8 cellular contexts compared by ENCODE assay signal in genomic region chr16:67833035-67833417, GRCh38. TPM values are rescaled to one million over a fixed set of nuclear protein-coding genes. Genes with fewer than 3 reads are reported as not detected.
A peak's percentile ranks its signal among the peaks of the same experiment; 100 is the strongest.
DNase-seq lines count a peak whose midpoint lies in the region; ATAC-seq, FAIRE-seq and TF ChIP-seq lines count a peak whose summit lies in the region.

No MANE protein-coding gene starts in this region.

- peak overlapping the region in 6 of 10 donors; percentile 31 to 88 (median 66) for H3K27ac Mint-ChIP-seq in naive thymus-derived CD8-positive, alpha-beta T cell

- H3K9me3 Mint-ChIP-seq in naive thymus-derived CD8-positive, alpha-beta T cell, result no peaks in the 10 kb centered on the region

- H3K36me3 Mint-ChIP-seq in naive thymus-derived CD8-positive, alpha-beta T cell, result peaks cover 0 to 18% (median 3%) of the 10 kb centered on the region in 3 donors

- FAIRE-seq in RCC 7860 (lab: Jason Lieb, UNC), result no peak

- H3K4me3 ChIP-seq in GM08714 (ENCODE audit: low read length), result peak overlapping the region; percentile 63
- peak overlapping the region; percentile 71 for H3K4me3 ChIP-seq in epithelial cell of esophagus (ENCODE audit: low read length)

- POLR2A ChIA-PET in naive thymus-derived CD8-positive, alpha-beta T cell (lab: Charles Lee), result interaction anchor here (0.5 to 1.8 kb wide), 10 partner anchors 10 to 453 kb away, joined by 3 to 15 read pairs (median 5); partner anchors contain the start of genes EDC4, NUTF2, RANBP10 and THAP11

- ATAC-seq in naive thymus-derived CD8-positive, alpha-beta T cell, result no peak
- ATAC-seq in HG03520 (IDR thresholded peaks at IDR 0.05; ENCODE audit: unreplicated experiment) (no peak), GM18502 (IDR thresholded peaks at IDR 0.05; ENCODE audit: poor library complexity, unreplicated experiment) (no peak), GM21381 (IDR thresholded peaks at IDR 0.05; ENCODE audit: unreplicated experiment) (no peak)

- H3K27me3 Mint-ChIP-seq in naive thymus-derived CD8-positive, alpha-beta T cell, result no peaks in the 10 kb centered on the region

- DNase-seq in RCC 7860 (ENCODE audit: low spot score) (peak; percentile 48), epithelial cell of esophagus (ENCODE audit: low read depth) (peak; percentile 90), NCI-H1694 treated with DMSO at 0.1 percent for 48 hours (lab: John Stamatoyannopoulos, UW) (no peak)
- no peak for DNase-seq in naive thymus-derived CD8-positive, alpha-beta T cell

- H3K4me3 Mint-ChIP-seq in naive thymus-derived CD8-positive, alpha-beta T cell, result peak overlapping the region; percentile 85 to 98 (median 92)

- H3K4me1 Mint-ChIP-seq in naive thymus-derived CD8-positive, alpha-beta T cell, result peaks cover 5 to 19% (median 15%) of the 10 kb centered on the region in 4 donors

- no peak for TF ChIP-seq CTCF in epithelial cell of esophagus (IDR thresholded peaks at IDR 0.05; ENCODE audit: insufficient read depth, low read depth, low read length, missing control alignments)

RNA-seq across cellular contexts. Expression of gene THAP11, which starts 9.1 kb away (rescaled TPM):
- 10 to 100 TPM; 63.8 to 63.9 TPM for total RNA-seq in naive thymus-derived CD8-positive, alpha-beta T cell
- 100 to 1,000 TPM; 132 to 158 (median 143) TPM for polyA plus RNA-seq in naive thymus-derived CD8-positive, alpha-beta T cell

RNA-seq across cellular contexts. Expression of gene NUTF2, which starts 13.7 kb away (rescaled TPM):
- total RNA-seq in naive thymus-derived CD8-positive, alpha-beta T cell, result 10 to 100 TPM; 37.0 to 40.6 TPM
- 100 to 1,000 TPM; 109 to 124 (median 114) TPM for polyA plus RNA-seq in naive thymus-derived CD8-positive, alpha-beta T cell

RNA-seq across cellular contexts. Expression of gene CENPT, which starts 14.5 kb away (rescaled TPM):
- 100 to 1,000 TPM; 108 to 117 TPM for total RNA-seq in naive thymus-derived CD8-positive, alpha-beta T cell
- polyA plus RNA-seq in naive thymus-derived CD8-positive, alpha-beta T cell, result 10 to 100 TPM; 11.8 to 17.8 (median 13.1) TPM

RNA-seq across cellular contexts. Expression of gene TSNAXIP1, which starts 26.3 kb away (rescaled TPM):
- total RNA-seq in naive thymus-derived CD8-positive, alpha-beta T cell, result 1 to 10 TPM; 1.0 to 1.2 TPM
- polyA plus RNA-seq in naive thymus-derived CD8-positive, alpha-beta T cell, result under 1 TPM in 1 of 3 donors, not detected in 2; 0.14 TPM

RNA-seq across cellular contexts. Expression of gene RANBP10, which starts 26.7 kb away (rescaled TPM):
- 10 to 100 TPM; 18.5 to 23.6 TPM for total RNA-seq in naive thymus-derived CD8-positive, alpha-beta T cell
- 10 to 100 TPM in 1 of 3 donors, 1 to 10 TPM in 2; 5.8 to 13.8 (median 6.3) TPM for polyA plus RNA-seq in naive thymus-derived CD8-positive, alpha-beta T cell

Comparison
In these comparisons a context has a peak if more than half of its experiments do, and no peak if none do; other contexts are left out.
1. DNase-seq: peak in RCC 7860 (single experiment) and epithelial cell of esophagus (single experiment); none in naive thymus-derived CD8-positive, alpha-beta T cell (0 of 10) and NCI-H1694 treated with DMSO at 0.1 percent for 48 hours (single experiment).